In the genomic region with DNA sequence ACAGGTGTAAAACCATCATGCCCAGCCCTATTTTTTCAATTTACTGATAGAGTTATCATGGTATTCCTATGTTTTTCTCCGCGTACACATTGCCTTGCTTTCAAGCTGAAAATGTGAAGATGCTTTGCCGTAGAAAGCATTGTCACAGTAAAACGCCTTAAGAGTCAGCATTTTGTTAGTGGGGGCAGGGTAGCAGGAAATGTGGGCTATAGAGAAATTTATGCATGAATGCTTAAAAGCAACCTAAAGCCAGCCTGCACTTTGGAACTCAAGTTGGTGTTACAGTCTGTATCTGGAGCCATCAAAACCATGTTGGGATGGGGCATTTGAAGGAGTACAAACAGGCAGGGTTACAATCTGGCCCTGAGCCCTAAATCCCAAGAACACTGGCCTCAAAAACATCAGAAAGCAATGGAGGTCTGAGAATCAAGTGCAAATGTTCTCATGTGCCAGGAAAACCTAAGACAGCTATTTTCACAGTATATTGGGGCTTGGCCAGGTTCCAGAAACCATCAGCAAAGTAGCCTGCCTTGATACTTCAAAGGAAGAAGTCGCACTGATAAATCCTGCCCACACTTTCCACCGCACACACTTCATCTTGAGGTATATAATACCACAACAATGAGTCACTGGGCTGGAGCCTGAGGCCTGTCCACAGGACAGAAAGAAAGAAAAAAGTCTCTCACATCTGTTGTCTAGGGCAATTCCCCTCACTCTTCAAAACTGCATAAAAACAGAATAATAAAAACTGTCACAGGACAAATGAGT, we compare ENCODE assay signal across 1 cellular context.
TF ChIP-seq lines count a peak whose summit lies in the region.

No MANE protein-coding gene starts in this region.

TF ChIP-seq in HEK293, 187 proteins besides CTCF, POLR2A, EP300 and RAD21 (continued from another document and continues in another):
- TF ChIP-seq ZNF280C (tag by site-specific recombination; IDR thresholded peaks at IDR 0.05) (no peak), PRDM6 (tag by site-specific recombination; IDR thresholded peaks at IDR 0.05) (peak; percentile 91), ZNF600 (tag by site-specific recombination; IDR thresholded peaks at IDR 0.05) (0 out of 2 replicates have a peak, but pooled peaks have one; percentile 35), ZNF391 (tag by site-specific recombination; IDR thresholded peaks at IDR 0.05; ENCODE audit: borderline replicate concordance, low read depth) (no peak), ZNF624 (tag by site-specific recombination; IDR thresholded peaks at IDR 0.05) (no peak), TCF7L2 (IDR thresholded peaks at IDR 0.05; ENCODE audit: borderline replicate concordance, low read depth, low read length) (peak; percentile 93), GLI2 (tag by site-specific recombination; IDR thresholded peaks at IDR 0.05; ENCODE audit: borderline replicate concordance, low read depth) (0 out of 2 replicates have a peak, but pooled peaks have one; percentile 54), ZNF350 (tag by site-specific recombination; IDR thresholded peaks at IDR 0.05) (no peak), SP2 (tag by site-specific recombination; IDR thresholded peaks at IDR 0.05) (no peak), ZFP41 (tag by site-specific recombination; IDR thresholded peaks at IDR 0.05; ENCODE audit: borderline replicate concordance) (no peak), ZNF184 (tag by site-specific recombination; IDR thresholded peaks at IDR 0.05) (peak; percentile 69; the same call in 1 of the 2 replicates), GLI4 (tag by site-specific recombination; IDR thresholded peaks at IDR 0.05) (no peak), ZNF140 (tag by site-specific recombination; IDR thresholded peaks at IDR 0.05) (peak; percentile 35; the same call in 1 of the 2 replicates), ZNF677 (tag by site-specific recombination; IDR thresholded peaks at IDR 0.05) (no peak), ZNF701 (tag by site-specific recombination; IDR thresholded peaks at IDR 0.05) (no peak), ZNF664 (tag by site-specific recombination; IDR thresholded peaks at IDR 0.05) (0 out of 2 replicates have a peak, but pooled peaks have one; percentile 30), ZNF639 (tag by site-specific recombination; IDR thresholded peaks at IDR 0.05) (no peak), REPIN1 (tag by site-specific recombination; IDR thresholded peaks at IDR 0.05; ENCODE audit: low read depth) (no peak), ELK4 (IDR thresholded peaks at IDR 0.05; ENCODE audit: borderline replicate concordance, low read depth, low read length) (no peak), ZNF791 (tag by site-specific recombination; IDR thresholded peaks at IDR 0.05) (no peak), ZNF266 (tag by site-specific recombination; IDR thresholded peaks at IDR 0.05; ENCODE audit: low read depth) (no peak), ZNF202 (tag by site-specific recombination; IDR thresholded peaks at IDR 0.05; ENCODE audit: borderline replicate concordance) (no peak), MEIS1 (CRISPR knock-in tag; IDR thresholded peaks at IDR 0.05; ENCODE audit: borderline replicate concordance) (no peak; the same call in 1 of the 2 replicates), ZNF561 (tag by site-specific recombination; IDR thresholded peaks at IDR 0.05; ENCODE audit: borderline replicate concordance) (no peak; the same call in 1 of the 2 replicates), ZNF169 (tag by site-specific recombination; IDR thresholded peaks at IDR 0.05) (no peak), WT1 (tag by site-specific recombination; IDR thresholded peaks at IDR 0.05) (no peak), ZNF48 (tag by site-specific recombination; IDR thresholded peaks at IDR 0.05) (no peak), ZNF175 (tag by site-specific recombination; IDR thresholded peaks at IDR 0.05) (no peak), ZNF223 (tag by site-specific recombination; IDR thresholded peaks at IDR 0.05) (no peak), SETDB1 (IDR thresholded peaks at IDR 0.05; ENCODE audit: insufficient read length, low read length) (no peak), ZNF626 (tag by site-specific recombination; IDR thresholded peaks at IDR 0.05) (no peak), ZBTB7A (tag by site-specific recombination; IDR thresholded peaks at IDR 0.05; ENCODE audit: low read depth) (no peak), ZNF707 (tag by site-specific recombination; IDR thresholded peaks at IDR 0.05) (no peak), ZNF211 (tag by site-specific recombination; IDR thresholded peaks at IDR 0.05; ENCODE audit: low read depth) (peak; percentile 76), ZIC2 (tag by site-specific recombination; IDR thresholded peaks at IDR 0.05) (no peak), ZSCAN23 (tag by site-specific recombination; IDR thresholded peaks at IDR 0.05) (no peak), ZNF501 (tag by site-specific recombination; IDR thresholded peaks at IDR 0.05) (no peak; the same call in 1 of the 2 replicates), PRDM2 (tag by site-specific recombination; IDR thresholded peaks at IDR 0.05; ENCODE audit: borderline replicate concordance) (no peak), HOXC10 (CRISPR knock-in tag; IDR thresholded peaks at IDR 0.05) (no peak), ZNF843 (tag by site-specific recombination; IDR thresholded peaks at IDR 0.05) (peak; percentile 92), ZNF621 (tag by site-specific recombination; IDR thresholded peaks at IDR 0.05) (no peak), ZNF660 (tag by site-specific recombination; IDR thresholded peaks at IDR 0.05) (peak; percentile 95)
- TF ChIP-seq, protein P1, sequence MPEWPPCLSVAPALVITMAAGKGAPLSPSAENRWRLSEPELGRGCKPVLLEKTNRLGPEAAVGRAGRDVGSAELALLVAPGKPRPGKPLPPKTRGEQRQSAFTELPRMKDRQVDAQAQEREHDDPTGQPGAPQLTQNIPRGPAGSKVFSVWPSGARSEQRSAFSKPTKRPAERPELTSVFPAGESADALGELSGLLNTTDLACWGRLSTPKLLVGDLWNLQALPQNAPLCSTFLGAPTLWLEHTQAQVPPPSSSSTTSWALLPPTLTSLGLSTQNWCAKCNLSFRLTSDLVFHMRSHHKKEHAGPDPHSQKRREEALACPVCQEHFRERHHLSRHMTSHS (tag by site-specific recombination; IDR thresholded peaks at IDR 0.05), result no peak
- TF ChIP-seq, protein P2, sequence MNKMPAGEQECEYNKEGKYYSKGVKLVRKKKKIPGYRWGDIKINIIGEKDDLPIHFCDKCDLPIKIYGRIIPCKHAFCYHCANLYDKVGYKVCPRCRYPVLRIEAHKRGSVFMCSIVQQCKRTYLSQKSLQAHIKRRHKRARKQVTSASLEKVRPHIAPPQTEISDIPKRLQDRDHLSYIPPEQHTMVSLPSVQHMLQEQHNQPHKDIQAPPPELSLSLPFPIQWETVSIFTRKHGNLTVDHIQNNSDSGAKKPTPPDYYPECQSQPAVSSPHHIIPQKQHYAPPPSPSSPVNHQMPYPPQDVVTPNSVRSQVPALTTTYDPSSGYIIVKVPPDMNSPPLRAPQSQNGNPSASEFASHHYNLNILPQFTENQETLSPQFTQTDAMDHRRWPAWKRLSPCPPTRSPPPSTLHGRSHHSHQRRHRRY (tag by site-specific recombination; IDR thresholded peaks at IDR 0.05), result no peak
- TF ChIP-seq, protein P3, sequence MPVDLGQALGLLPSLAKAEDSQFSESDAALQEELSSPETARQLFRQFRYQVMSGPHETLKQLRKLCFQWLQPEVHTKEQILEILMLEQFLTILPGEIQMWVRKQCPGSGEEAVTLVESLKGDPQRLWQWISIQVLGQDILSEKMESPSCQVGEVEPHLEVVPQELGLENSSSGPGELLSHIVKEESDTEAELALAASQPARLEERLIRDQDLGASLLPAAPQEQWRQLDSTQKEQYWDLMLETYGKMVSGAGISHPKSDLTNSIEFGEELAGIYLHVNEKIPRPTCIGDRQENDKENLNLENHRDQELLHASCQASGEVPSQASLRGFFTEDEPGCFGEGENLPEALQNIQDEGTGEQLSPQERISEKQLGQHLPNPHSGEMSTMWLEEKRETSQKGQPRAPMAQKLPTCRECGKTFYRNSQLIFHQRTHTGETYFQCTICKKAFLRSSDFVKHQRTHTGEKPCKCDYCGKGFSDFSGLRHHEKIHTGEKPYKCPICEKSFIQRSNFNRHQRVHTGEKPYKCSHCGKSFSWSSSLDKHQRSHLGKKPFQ (tag by site-specific recombination; IDR thresholded peaks at IDR 0.05), result no peak; the same call in 1 of the 2 replicates
